16 cellular contexts compared by ENCODE assay signal in genomic region chr6:160883999-160884398, GRCh38.
A peak's percentile ranks its signal among the peaks of the same experiment; 100 is the strongest.
DNase-seq lines count a peak whose midpoint lies in the region; ATAC-seq, FAIRE-seq and TF ChIP-seq lines count a peak whose summit lies in the region.
"Had no signal": no experiment of that assay in that cellular context is flagged by ENCODE, and none has a peak within 500 bp of the region (broad histone marks: within the 10 kb centered on the region; RNA-seq: fewer than 3 reads in every experiment).

No MANE protein-coding gene starts in this region.

- whole genome bisulfite sequencing in aorta, 2 donors = 96% methylated on average over 4 of the region's 4 CpGs
- WGBS in prostate gland = 85% methylated on average over 4 of the region's 4 CpGs

- H3K27me3 ChIP-seq in HUES48 (ENCODE audit: control insufficient read depth, insufficient read depth, low read length) (no peaks in the 10 kb centered on the region), bronchial epithelial cell (ENCODE audit: control insufficient read depth, insufficient read depth, low read length) (no peaks in the 10 kb centered on the region), aorta (ENCODE audit: control insufficient read depth in 1 of 2, insufficient read depth in 2 of 2, low read length in 1 of 2) (no peaks in the 10 kb centered on the region), prostate gland (replicated peaks; ENCODE audit: insufficient read depth) (no peaks in the 10 kb centered on the region)
- H3K27me3 ChIP-seq: BLaER1, SJSA1 had no signal

- ATAC-seq in aorta (ENCODE audit: low FRiP score) = peak; percentile 33
- no peak for ATAC-seq in GM21825 (IDR thresholded peaks at IDR 0.05; ENCODE audit: unreplicated experiment)
- ATAC-seq: PC-3 had no signal

- peak; percentile 79 for FAIRE-seq in bronchial epithelial cell (lab: Jason Lieb, UNC)

- DNase-seq in bronchial epithelial cell (ENCODE audit: low read depth) = no peak
- DNase-seq in islet precursor cell = peak; percentile 73
- DNase-seq in aorta = no peak
- no peak for DNase-seq in Kasumi-1 (lab: John Stamatoyannopoulos, UW)
- DNase-seq in prostate gland (ENCODE audit: low spot score) = no peak
- DNase-seq: CD8-positive, alpha-beta memory T cell; NCI-H1436; NCI-H2081 treated with DMSO at 0.1 percent for 48 hours; NCI-H226; NCI-H526 treated with DMSO at 0.1 percent for 48 hours; PC-3; SW 1271 had no signal

- TF ChIP-seq POLR2A in prostate gland (IDR thresholded peaks at IDR 0.05) = no peak

- H3K36me3 ChIP-seq in HUES48 (ENCODE audit: control insufficient read depth, insufficient read depth, low read length) (no peaks in the 10 kb centered on the region), bronchial epithelial cell (ENCODE audit: control insufficient read depth, insufficient read depth, low read length) (no peaks in the 10 kb centered on the region), aorta (ENCODE audit: control insufficient read depth in 1 of 2, insufficient read depth in 2 of 2, low read length in 1 of 2) (no peaks in the 10 kb centered on the region), prostate gland (no peaks in the 10 kb centered on the region)
- H3K36me3 ChIP-seq: BLaER1, SJSA1 had no signal

- peaks cover 60% of the 10 kb centered on the region for H3K4me1 ChIP-seq in HUES48 (ENCODE audit: control insufficient read depth, insufficient read depth, low read length)
- peaks cover 2 to 3% of the 10 kb centered on the region in 2 donors for H3K4me1 ChIP-seq in aorta (ENCODE audit: control insufficient read depth in 1 of 2, insufficient read depth in 2 of 2, low read length in 2 of 2)
- H3K4me1 ChIP-seq in prostate gland (replicated peaks) = peaks cover 2% of the 10 kb centered on the region
- H3K4me1 ChIP-seq: BLaER1, SJSA1 had no signal

- peak overlapping the region; percentile 69 for H3K27ac ChIP-seq in HUES48 (ENCODE audit: low read depth, low read length)
- H3K27ac ChIP-seq in aorta (ENCODE audit: low read depth in 1 of 2, low read length in 2 of 2) = no peak overlapping the region
- no peak overlapping the region for H3K27ac ChIP-seq in prostate gland
- H3K27ac ChIP-seq: BLaER1, SJSA1 had no signal

- intact Hi-C loops in aorta (cut with DNase I) = no loop called here
- intact Hi-C loops in prostate gland (cut with DNase I) = no loop called here

- H3K4me3 ChIP-seq in HUES48 (ENCODE audit: low read depth, low read length) = peak overlapping the region; percentile 52
- H3K4me3 ChIP-seq in bronchial epithelial cell (ENCODE audit: low read depth, low read length) = no peak overlapping the region
- H3K4me3 ChIP-seq in aorta (ENCODE audit: low read length in 2 of 2) = no peak overlapping the region
- no peak overlapping the region for H3K4me3 ChIP-seq in prostate gland
- H3K4me3 ChIP-seq: BLaER1, SJSA1 had no signal

- H3K9ac ChIP-seq in HUES48 (ENCODE audit: low read depth, low read length) = peak overlapping the region; percentile 25
- H3K9ac ChIP-seq: BLaER1 had no signal

- TF ChIP-seq CTCF in bronchial epithelial cell (IDR thresholded peaks at IDR 0.05; ENCODE audit: insufficient read depth, low read length, severe bottlenecking) (no peak), prostate gland (IDR thresholded peaks at IDR 0.05) (no peak)

- H3K9me3 ChIP-seq in HUES48 (ENCODE audit: control insufficient read depth, insufficient read depth, low read length) = peaks cover 8% of the 10 kb centered on the region; the same call in 1 of the 2 replicates
- no peaks in the 10 kb centered on the region for H3K9me3 ChIP-seq in aorta (ENCODE audit: control insufficient read depth, low read length)
- H3K9me3 ChIP-seq in prostate gland = no peaks in the 10 kb centered on the region
- H3K9me3 ChIP-seq: BLaER1, SJSA1 had no signal
